19 cellular contexts compared by ENCODE assay signal in genomic region chr11:16217631-16218030, GRCh38.
"Had no signal": no experiment of that assay in that cellular context is flagged by ENCODE, and none has a peak within 500 bp of the region (broad histone marks: within the 10 kb centered on the region; RNA-seq: fewer than 3 reads in every experiment).

No MANE protein-coding gene starts in this region.

- H3K9me3 ChIP-seq: esophagus muscularis mucosa, pancreas, suprapubic skin, thyroid gland had no signal

- H3K4me2 ChIP-seq: hepatocyte, smooth muscle cell had no signal

- H3K36me3 ChIP-seq: esophagus muscularis mucosa, pancreas, suprapubic skin, thyroid gland had no signal

- H3K27me3 ChIP-seq: esophagus muscularis mucosa, foreskin keratinocyte, hepatocyte, pancreas, suprapubic skin, thyroid gland had no signal

- H3K4me3 ChIP-seq: esophagus muscularis mucosa, hepatocyte, pancreas, smooth muscle cell, suprapubic skin, thyroid gland had no signal

- ATAC-seq: effector memory CD8-positive, alpha-beta T cell; foreskin keratinocyte; pancreas; right cardiac atrium; stimulated activated effector memory CD8-positive, alpha-beta T cell treated with anti-CD3 and anti-CD28 coated beads, Interleukin-12 subunit alpha, Interleukin-12 subunit beta, amount 100 ng/mL, for 72 hours; stimulated activated naive CD8-positive, alpha-beta T cell treated with anti-CD3 and anti-CD28 coated beads, Interleukin-15, Interleukin-2, amounts not matched to agents 100 U/mL and 50 U/mL, for 24 hours had no signal

- DNase-seq: effector memory CD8-positive, alpha-beta T cell; foreskin keratinocyte; head of caudate nucleus; mesendoderm; naive B cell; occipital lobe; pancreas; right cardiac atrium; stimulated activated CD4-positive, alpha-beta T cell treated with anti-CD3 and anti-CD28 coated beads, Interleukin-2, amount 100 ng/mL, for 48 hours; stimulated activated CD8-positive, alpha-beta memory T cell treated with anti-CD3 and anti-CD28 coated beads, Interleukin-4, amount 100 ng/mL, for 48 hours; stimulated activated naive CD8-positive, alpha-beta T cell treated with anti-CD3 and anti-CD28 coated beads, Interleukin-15, Interleukin-2, amounts not matched to agents 100 U/mL and 50 U/mL, for 24 hours; thyroid gland had no signal

- H3K4me1 ChIP-seq: esophagus muscularis mucosa, foreskin keratinocyte, suprapubic skin, thyroid gland had no signal

- H3K79me2 ChIP-seq: hepatocyte had no signal

- FAIRE-seq: pancreas, urothelium cell line had no signal

- H3K27ac ChIP-seq: epithelial cell of prostate, esophagus muscularis mucosa, foreskin keratinocyte, hepatocyte, pancreas, suprapubic skin, thyroid gland had no signal

- H2AFZ ChIP-seq: hepatocyte had no signal
